Comparison of ENCODE assay signal across 8 cellular contexts in genomic region chr11:86302092-86302793, GRCh38. TPM values are rescaled to one million over a fixed set of nuclear protein-coding genes. Genes with fewer than 3 reads are reported as not detected.
DNase-seq lines count a peak whose midpoint lies in the region; ATAC-seq lines count a peak whose summit lies in the region.

A gene with protein sequence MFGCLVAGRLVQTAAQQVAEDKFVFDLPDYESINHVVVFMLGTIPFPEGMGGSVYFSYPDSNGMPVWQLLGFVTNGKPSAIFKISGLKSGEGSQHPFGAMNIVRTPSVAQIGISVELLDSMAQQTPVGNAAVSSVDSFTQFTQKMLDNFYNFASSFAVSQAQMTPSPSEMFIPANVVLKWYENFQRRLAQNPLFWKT (plus strand): TSS chr11:86302240. CDS start chr11:86302449, 209 bp downstream.

- H3K4me2 ChIP-seq in BLaER1 = peak within 1 kb of the TSS; percentile 89

- H3K27ac ChIP-seq in BLaER1 = peak within 1 kb of the TSS; percentile 87

- POLR2A ChIA-PET in activated CD4-positive, alpha-beta T cell treated with anti-CD3 and anti-CD28 coated beads, Interleukin-2, amount 10 ng/mL, durations not matched to agents 7 days and 5 days (lab: Charles Lee) = interaction anchor here (0.6 to 0.9 kb wide), 2 partner anchors 8 to 286 kb away, joined by 3 to 5 read pairs; no protein-coding TSS in a partner anchor

- peaks cover 30% of the 10 kb centered on the region for H3K4me1 Mint-ChIP-seq in activated CD4-positive, alpha-beta T cell treated with anti-CD3 and anti-CD28 coated beads, Interleukin-2, amount 10 ng/mL, durations not matched to agents 7 days and 5 days

- H3K27me3 Mint-ChIP-seq in activated CD4-positive, alpha-beta T cell treated with anti-CD3 and anti-CD28 coated beads, Interleukin-2, amount 10 ng/mL, durations not matched to agents 7 days and 5 days = no peaks in the 10 kb centered on the region

- H3K9me3 Mint-ChIP-seq in activated CD4-positive, alpha-beta T cell treated with anti-CD3 and anti-CD28 coated beads, Interleukin-2, amount 10 ng/mL, durations not matched to agents 7 days and 5 days = peaks cover 2% of the 10 kb centered on the region

- DNase-seq in NCI-H69 (lab: John Stamatoyannopoulos, UW) (peak; percentile 100), cortex of kidney (lab: John Stamatoyannopoulos, UW) (peak; percentile 12), left colon (peak; percentile 100)
- peak; percentile 94 for DNase-seq in activated CD4-positive, alpha-beta T cell treated with anti-CD3 and anti-CD28 coated beads, Interleukin-2, amount 10 ng/mL, durations not matched to agents 7 days and 5 days
- peak; percentile 93 for DNase-seq in stimulated activated CD4-positive, alpha-beta T cell treated with anti-CD3 and anti-CD28 coated beads, Interleukin-1b, Interleukin-23, amount 100 ng/mL, for 48 hours

- H3K4me1 ChIP-seq in BLaER1 = peaks cover 16% of the 10 kb centered on the region

- H3K36me3 ChIP-seq in BLaER1 = peaks cover 24% of the 10 kb centered on the region

- intact Hi-C loops in left colon (cut with DNase I, micrococcal nuclease) = no loop called here

- H3K27me3 ChIP-seq in BLaER1 = no peaks in the 10 kb centered on the region

- H3K9ac ChIP-seq in BLaER1 = peak within 1 kb of the TSS; percentile 88

- ATAC-seq in GM19328 (IDR thresholded peaks at IDR 0.05; ENCODE audit: unreplicated experiment) (peak; percentile 99), HG03520 (IDR thresholded peaks at IDR 0.05; ENCODE audit: unreplicated experiment) (peak; percentile 96), left colon (peak; percentile 99)

- peaks cover 10% of the 10 kb centered on the region for H3K36me3 Mint-ChIP-seq in activated CD4-positive, alpha-beta T cell treated with anti-CD3 and anti-CD28 coated beads, Interleukin-2, amount 10 ng/mL, durations not matched to agents 7 days and 5 days (ENCODE audit: low read depth)

- CTCF ChIA-PET in activated CD4-positive, alpha-beta T cell treated with anti-CD3 and anti-CD28 coated beads, Interleukin-2, amount 10 ng/mL, durations not matched to agents 7 days and 5 days (lab: Charles Lee) = interaction anchor here (0.6 to 1.4 kb wide), 5 partner anchors 8 to 261 kb away, joined by 3 to 6 read pairs (median 3); no protein-coding TSS in a partner anchor

- peak within 1 kb of the TSS; percentile 100 for H3K4me3 Mint-ChIP-seq in activated CD4-positive, alpha-beta T cell treated with anti-CD3 and anti-CD28 coated beads, Interleukin-2, amount 10 ng/mL, durations not matched to agents 7 days and 5 days

- peak within 1 kb of the TSS; percentile 84 for H3K4me3 ChIP-seq in BLaER1

- H3K27ac Mint-ChIP-seq in activated CD4-positive, alpha-beta T cell treated with anti-CD3 and anti-CD28 coated beads, Interleukin-2, amount 10 ng/mL, durations not matched to agents 7 days and 5 days = peak within 1 kb of the TSS; percentile 93

- H4K20me1 ChIP-seq in BLaER1 = no peaks in the 10 kb centered on the region

- H3K9me3 ChIP-seq in BLaER1 = peaks cover 8% of the 10 kb centered on the region

RNA-seq across cellular contexts. Expression of the gene that starts here (rescaled TPM):
- 10 to 100 TPM; 35.8 to 46.7 TPM for total RNA-seq in activated CD4-positive, alpha-beta T cell treated with anti-CD3 and anti-CD28 coated beads, Interleukin-2, amount 10 ng/mL, durations not matched to agents 7 days and 5 days
- 10 to 100 TPM; 13.7 to 18.5 TPM for total RNA-seq in left colon

Comparison
In these comparisons a context has a peak if more than half of its experiments do, and no peak if none do; other contexts are left out.
1. Peak in every context shown above with its lines: DNase-seq, ATAC-seq, H3K4me3 ChIP-seq and H3K27ac ChIP-seq.
2. DNase-seq: peak in every context shown above with its lines; median percentile 100 in NCI-H69; 100 in left colon; 94 in activated CD4-positive, alpha-beta T cell treated with anti-CD3 and anti-CD28 coated beads, Interleukin-2, amount 10 ng/mL, durations not matched to agents 7 days and 5 days; 93 in stimulated activated CD4-positive, alpha-beta T cell treated with anti-CD3 and anti-CD28 coated beads, Interleukin-1b, Interleukin-23, amount 100 ng/mL, for 48 hours; 12 in cortex of kidney.